Comparison of ENCODE assay signal across 7 cellular contexts in genomic region chr14:69695664-69696527, GRCh38.
A peak's percentile ranks its signal among the peaks of the same experiment; 100 is the strongest.
DNase-seq lines count a peak whose midpoint lies in the region; ATAC-seq lines count a peak whose summit lies in the region.

No MANE protein-coding gene starts in this region.

- no peak overlapping the region for H3K4me3 ChIP-seq in subcutaneous abdominal adipose tissue (ENCODE audit: low read depth in 1 of 5, low read length in 5 of 5)

- H3K4me1 ChIP-seq in subcutaneous abdominal adipose tissue (ENCODE audit: control insufficient read depth in 5 of 5, insufficient read depth in 5 of 5, low read length in 5 of 5): peaks cover 22 to 73% (median 55%) of the 10 kb centered on the region in 5 donors

- intact Hi-C loops in left ventricle myocardium superior (cut with micrococcal nuclease): no loop called here

- peak overlapping the region; percentile 84 for H3K27ac ChIP-seq in subcutaneous abdominal adipose tissue (ENCODE audit: low read depth, low read length)

- H3K9me3 Mint-ChIP-seq in activated naive CD4-positive, alpha-beta T cell treated with anti-CD3 and anti-CD28 coated beads, Interleukin-2, amount 50 U/mL, for 72 hours: no peaks in the 10 kb centered on the region

- peak; percentile 50 for ATAC-seq in GM19043 (IDR thresholded peaks at IDR 0.05; ENCODE audit: low read depth, unreplicated experiment)
- ATAC-seq in activated naive CD4-positive, alpha-beta T cell treated with anti-CD3 and anti-CD28 coated beads, Interleukin-2, amount 50 U/mL, for 72 hours: peak in 1 of 2 donors; percentile 19
- ATAC-seq in left ventricle myocardium superior: peak; percentile 42

- peak; percentile 96 for DNase-seq in NCI-H1105 treated with DMSO at 0.1 percent for 48 hours (lab: John Stamatoyannopoulos, UW)
- no peak for DNase-seq in activated naive CD4-positive, alpha-beta T cell treated with anti-CD3 and anti-CD28 coated beads, Interleukin-2, amount 50 U/mL, for 72 hours (ENCODE audit: low spot score in 2 of 2)
- DNase-seq in left ventricle myocardium superior: no peak
- no peak for DNase-seq in SW480 (ENCODE audit: low spot score)
- no peak for DNase-seq in T-helper 9 cell

- H3K27ac Mint-ChIP-seq in activated naive CD4-positive, alpha-beta T cell treated with anti-CD3 and anti-CD28 coated beads, Interleukin-2, amount 50 U/mL, for 72 hours: peak overlapping the region; percentile 60 to 90

- H3K27me3 ChIP-seq in subcutaneous abdominal adipose tissue (ENCODE audit: control insufficient read depth in 5 of 5, insufficient read depth in 4 of 5, low read length in 5 of 5): no peaks in the 10 kb centered on the region

- peaks cover 0 to 55% of the 10 kb centered on the region in 2 donors for H3K36me3 Mint-ChIP-seq in activated naive CD4-positive, alpha-beta T cell treated with anti-CD3 and anti-CD28 coated beads, Interleukin-2, amount 50 U/mL, for 72 hours

- no peaks in the 10 kb centered on the region for H3K36me3 ChIP-seq in subcutaneous abdominal adipose tissue (ENCODE audit: control insufficient read depth in 5 of 5, insufficient read depth in 5 of 5, low read length in 5 of 5)

- no peaks in the 10 kb centered on the region for H3K9me3 ChIP-seq in subcutaneous abdominal adipose tissue (ENCODE audit: control insufficient read depth in 5 of 5, low read length in 5 of 5)

- peak overlapping the region in 1 of 5 donors; percentile 5 for H3K9ac ChIP-seq in subcutaneous abdominal adipose tissue (ENCODE audit: low read length in 5 of 5)
